Comparison of ENCODE assay signal across 14 cellular contexts in genomic region chr17:67836205-67836987, GRCh38. TPM values are rescaled to one million over a fixed set of nuclear protein-coding genes. Genes with fewer than 3 reads are reported as not detected.
DNase-seq lines count a peak whose midpoint lies in the region; ATAC-seq and TF ChIP-seq lines count a peak whose summit lies in the region.
"Had no signal": no experiment of that assay in that cellular context is flagged by ENCODE, and none has a peak within 500 bp of the region (broad histone marks: within the 10 kb centered on the region; RNA-seq: fewer than 3 reads in every experiment).

No MANE protein-coding gene starts in this region.

- TF ChIP-seq POLR2A in spleen (IDR thresholded peaks at IDR 0.05), result no peak

- intact Hi-C loops in activated CD4-positive, alpha-beta T cell treated with anti-CD3 and anti-CD28 coated beads for 36 hours (cut with DNase I, micrococcal nuclease), result loop anchor here in 1 of 2 experiments (5.0 kb wide), 1 partner anchor 76 kb away; no protein-coding TSS in a partner anchor
- intact Hi-C loops in spleen (cut with DNase I; ENCODE audit: low total_unique reads), result no loop called here

- CTCF ChIA-PET in activated CD4-positive, alpha-beta T cell treated with anti-CD3 and anti-CD28 coated beads for 36 hours (lab: Charles Lee), result interaction anchor here (0.8 to 1.0 kb wide), 2 partner anchors 99 to 408 kb away, joined by 3 read pairs; no protein-coding TSS in a partner anchor

- H3K4me3 ChIP-seq in choroid plexus epithelial cell (ENCODE audit: low read depth, low read length) (no peak overlapping the region), rectal smooth muscle tissue (ENCODE audit: low read length) (no peak overlapping the region), spleen (no peak overlapping the region)
- H3K4me3 ChIP-seq: esophagus muscularis mucosa, SJCRH30 had no signal

- peak overlapping the region; percentile 29 for H3K4me3 Mint-ChIP-seq in activated CD4-positive, alpha-beta T cell treated with anti-CD3 and anti-CD28 coated beads for 36 hours

- H3K27me3 Mint-ChIP-seq in activated CD4-positive, alpha-beta T cell treated with anti-CD3 and anti-CD28 coated beads for 36 hours, result no peaks in the 10 kb centered on the region
- H3K27me3 Mint-ChIP-seq: progenitor cell of endocrine pancreas had no signal

- H3K4me1 ChIP-seq in rectal smooth muscle tissue (ENCODE audit: control insufficient read depth, insufficient read depth, low read length) (peaks cover 5% of the 10 kb centered on the region), spleen (peaks cover 13 to 100% (median 76%) of the 10 kb centered on the region in 6 donors)

- H3K27ac ChIP-seq in rectal smooth muscle tissue (ENCODE audit: low read depth, low read length) (peak overlapping the region; percentile 14), spleen (no peak overlapping the region)
- H3K27ac ChIP-seq: SJCRH30 had no signal

- peak overlapping the region; percentile 68 for H3K27ac Mint-ChIP-seq in activated CD4-positive, alpha-beta T cell treated with anti-CD3 and anti-CD28 coated beads for 36 hours
- H3K27ac Mint-ChIP-seq: progenitor cell of endocrine pancreas had no signal

- peaks cover 76% of the 10 kb centered on the region for H3K4me1 Mint-ChIP-seq in activated CD4-positive, alpha-beta T cell treated with anti-CD3 and anti-CD28 coated beads for 36 hours

- peaks cover 9% of the 10 kb centered on the region for H3K36me3 Mint-ChIP-seq in activated CD4-positive, alpha-beta T cell treated with anti-CD3 and anti-CD28 coated beads for 36 hours (ENCODE audit: low read depth)

- no peaks in the 10 kb centered on the region for H3K27me3 ChIP-seq in rectal smooth muscle tissue (ENCODE audit: control insufficient read depth, insufficient read depth, low read length)
- no peaks in the 10 kb centered on the region for H3K27me3 ChIP-seq in spleen (replicated peaks in 1 of 7)
- H3K27me3 ChIP-seq: esophagus muscularis mucosa, SJCRH30 had no signal

- peak; percentile 93 for ATAC-seq in activated CD4-positive, alpha-beta T cell treated with anti-CD3 and anti-CD28 coated beads for 36 hours
- no peak for ATAC-seq in GM19351 (IDR thresholded peaks at IDR 0.05; ENCODE audit: unreplicated experiment)

- no peak for DNase-seq in activated CD4-positive, alpha-beta T cell treated with anti-CD3 and anti-CD28 coated beads for 36 hours
- DNase-seq in activated CD4-positive, alpha-beta T cell treated with anti-CD3 and anti-CD28 coated beads for 1 hour, result no peak
- DNase-seq in LHCN-M2 (ENCODE audit: low read depth) (peak; percentile 15), choroid plexus epithelial cell (ENCODE audit: low read depth) (peak; percentile 60), spleen (no peak), NCI-H128 (lab: John Stamatoyannopoulos, UW; ENCODE audit: unreplicated experiment) (no peak)
- DNase-seq: 8988T, GOT3, NCI-H510A treated with DMSO at 0.1 percent for 48 hours, SJCRH30 had no signal

- no peak for TF ChIP-seq CTCF in choroid plexus epithelial cell (conservative IDR thresholded peaks at IDR 0.05; ENCODE audit: low read depth, low read length)
- TF ChIP-seq CTCF in spleen (IDR thresholded peaks at IDR 0.05 in 8 of 11, conservative IDR thresholded peaks at IDR 0.05 in 3 of 11), result no peak

- H3K9ac ChIP-seq in rectal smooth muscle tissue (ENCODE audit: low read length), result no peak overlapping the region

- no peaks in the 10 kb centered on the region for H3K36me3 ChIP-seq in rectal smooth muscle tissue (ENCODE audit: control insufficient read depth, insufficient read depth, low read length)
- no peaks in the 10 kb centered on the region for H3K36me3 ChIP-seq in spleen
- H3K36me3 ChIP-seq: esophagus muscularis mucosa, SJCRH30 had no signal

- WGBS in spleen, 5 donors, result 44 to 75% (median 65%) methylated on average over 4 of the region's 4 CpGs

- POLR2A ChIA-PET in activated CD4-positive, alpha-beta T cell treated with anti-CD3 and anti-CD28 coated beads for 36 hours (lab: Charles Lee), result no interaction called here

- H3K9me3 Mint-ChIP-seq in activated CD4-positive, alpha-beta T cell treated with anti-CD3 and anti-CD28 coated beads for 36 hours (ENCODE audit: low read depth), result no peaks in the 10 kb centered on the region

- no peaks in the 10 kb centered on the region for H3K9me3 ChIP-seq in spleen
- H3K9me3 ChIP-seq: esophagus muscularis mucosa, SJCRH30 had no signal

RNA-seq across cellular contexts. Expression of gene BPTF, which starts 11.1 kb away (rescaled TPM):
- 100 to 1,000 TPM in 1 of 2 experiments, 10 to 100 TPM in 1; 77.6 to 109 TPM for total RNA-seq in activated CD4-positive, alpha-beta T cell treated with anti-CD3 and anti-CD28 coated beads for 36 hours
- total RNA-seq in LHCN-M2 (2014; rRNA removed) (18.0 and 24.1 TPM in 2 replicates), spleen (100 to 1,000 TPM; 113 to 148 (median 128) TPM)
- 10.0 TPM for polyA plus RNA-seq in LHCN-M2 (2012)
- 10 to 100 TPM; 12.3 to 17.8 (median 15.1) TPM for polyA plus RNA-seq in spleen

Comparison
In these comparisons a context has a peak if more than half of its experiments do, and no peak if none do; other contexts are left out.
1. DNase-seq: peak in LHCN-M2 (single experiment) and choroid plexus epithelial cell (single experiment); none in activated CD4-positive, alpha-beta T cell treated with anti-CD3 and anti-CD28 coated beads for 36 hours (single experiment), activated CD4-positive, alpha-beta T cell treated with anti-CD3 and anti-CD28 coated beads for 1 hour (single experiment), spleen (single experiment) and NCI-H128 (single experiment).